13 cellular contexts compared by ENCODE assay signal in the genomic region with DNA sequence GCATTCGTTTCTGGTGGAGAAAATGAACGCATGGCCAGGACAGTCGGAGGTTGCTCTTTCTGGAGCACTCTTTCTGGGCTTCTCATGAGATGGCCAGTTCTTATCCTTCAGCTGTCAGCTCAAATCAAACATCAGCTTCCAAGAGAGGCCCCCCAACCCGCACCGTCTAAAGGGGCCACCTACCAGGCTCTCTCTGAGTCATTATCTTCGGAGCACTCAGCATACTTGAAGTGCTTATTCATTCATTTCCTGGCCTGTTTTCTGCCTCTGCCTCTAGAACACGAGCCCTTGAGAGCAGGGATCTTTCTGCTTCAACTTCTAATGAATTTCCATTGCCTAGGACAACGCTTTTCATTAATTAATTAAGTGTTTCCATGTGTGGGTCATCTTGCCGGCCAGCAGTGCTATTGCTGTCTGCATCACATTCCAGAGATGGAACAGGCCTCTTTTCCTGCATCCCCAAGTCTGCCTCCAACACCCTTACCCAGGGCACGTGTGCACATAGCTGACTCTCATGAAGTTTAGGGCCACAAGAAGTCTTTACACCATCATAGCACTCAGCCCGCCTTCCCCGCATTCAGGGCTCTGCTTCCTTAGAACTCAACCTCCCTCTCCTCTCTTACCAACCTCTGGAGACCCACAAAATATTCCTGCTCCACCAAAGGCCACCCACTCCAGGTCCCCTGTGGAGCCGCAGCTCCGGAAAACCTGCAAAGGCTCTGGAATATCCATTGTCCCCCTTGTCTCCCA. TPM values are rescaled to one million over a fixed set of nuclear protein-coding genes. Genes with fewer than 3 reads are reported as not detected.
A peak's percentile ranks its signal among the peaks of the same experiment; 100 is the strongest.
DNase-seq lines count a peak whose midpoint lies in the region; ATAC-seq and TF ChIP-seq lines count a peak whose summit lies in the region.
"Had no signal": no experiment of that assay in that cellular context is flagged by ENCODE, and none has a peak within 500 bp of the region (broad histone marks: within the 10 kb centered on the region; RNA-seq: fewer than 3 reads in every experiment).

No MANE protein-coding gene starts in this region.

- peak; percentile 32 for DNase-seq in DMS53 (lab: John Stamatoyannopoulos, UW)
- DNase-seq in DMS53 treated with DMSO at 0.1 percent for 48 hours (lab: John Stamatoyannopoulos, UW; ENCODE audit: unreplicated experiment) = no peak
- no peak for DNase-seq in WTC11 (ENCODE audit: low spot score)
- DNase-seq in left ventricle myocardium superior = no peak
- no peak for DNase-seq in substantia nigra (lab: John Stamatoyannopoulos, UW)
- no peak for DNase-seq in NCI-H2081 (lab: John Stamatoyannopoulos, UW)
- no peak for DNase-seq in GOT3 (lab: John Stamatoyannopoulos, UW)
- DNase-seq: effector memory CD4-positive, alpha-beta T cell; stimulated activated CD4-positive, alpha-beta T cell treated with anti-CD3 and anti-CD28 coated beads, Interleukin-12 subunit alpha, Interleukin-12 subunit beta, amount 100 ng/mL, for 4 hours; T1000 had no signal

- no peaks in the 10 kb centered on the region for H3K27me3 Mint-ChIP-seq in WTC11 (ENCODE audit: low read depth)

- H3K4me3 Mint-ChIP-seq in WTC11 = no peak overlapping the region

- peak overlapping the region; percentile 7 for H3K27ac ChIP-seq in substantia nigra (ENCODE audit: low read depth, low read length, poor library complexity, severe bottlenecking)
- H3K27ac ChIP-seq: 22Rv1, KMS-11 had no signal

- CTCF ChIA-PET in WTC11 (lab: Charles Lee) = interaction anchor here (1.0 to 4.0 kb wide), 5 partner anchors 8 to 101 kb away, joined by 3 to 25 read pairs (median 7); no protein-coding TSS in a partner anchor

- no peak for TF ChIP-seq CTCF in WTC11 (IDR thresholded peaks at IDR 0.05)

- no peaks in the 10 kb centered on the region for H3K9me3 Mint-ChIP-seq in WTC11

- intact Hi-C loops in left ventricle myocardium superior (cut with micrococcal nuclease) = no loop called here

- peaks cover 48% of the 10 kb centered on the region for H3K4me1 Mint-ChIP-seq in WTC11

- POLR2A ChIA-PET in WTC11 (lab: Charles Lee) = no interaction called here

- 0 out of 2 replicates have a peak overlapping the region, but pooled peaks have one; percentile 35 for H3K27ac Mint-ChIP-seq in WTC11

- H3K36me3 Mint-ChIP-seq in WTC11 = no peaks in the 10 kb centered on the region

- ATAC-seq in WTC11 (peak; percentile 49), left ventricle myocardium superior (peak; percentile 71), HG02973 (IDR thresholded peaks at IDR 0.05; ENCODE audit: unreplicated experiment) (no peak)

TF ChIP-seq in WTC11, 78 proteins besides CTCF, POLR2A, EP300 and RAD21:
- TF ChIP-seq GRHL2 (CRISPR knock-in tag; IDR thresholded peaks at IDR 0.05; ENCODE audit: insufficient replicate concordance, severe bottlenecking) = no peak
- TF ChIP-seq FOXK1 (CRISPR knock-in tag; IDR thresholded peaks at IDR 0.05) = no peak
- TF ChIP-seq, protein P1, sequence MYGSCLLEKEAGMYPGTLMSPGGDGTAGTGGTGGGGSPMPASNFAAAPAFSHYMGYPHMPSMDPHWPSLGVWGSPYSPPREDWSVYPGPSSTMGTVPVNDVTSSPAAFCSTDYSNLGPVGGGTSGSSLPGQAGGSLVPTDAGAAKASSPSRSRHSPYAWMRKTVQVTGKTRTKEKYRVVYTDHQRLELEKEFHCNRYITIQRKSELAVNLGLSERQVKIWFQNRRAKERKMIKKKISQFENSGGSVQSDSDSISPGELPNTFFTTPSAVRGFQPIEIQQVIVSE (CRISPR knock-in tag; IDR thresholded peaks at IDR 0.05; ENCODE audit: borderline replicate concordance) = no peak
- no peak for TF ChIP-seq MYBL2 (CRISPR knock-in tag; IDR thresholded peaks at IDR 0.05)

RNA-seq across cellular contexts. Expression of gene LAPTM5, which starts 52.1 kb away (rescaled TPM):
- total RNA-seq in WTC11 (2021) (1.3 to 1.5 TPM (median 1.3 TPM) in 3 replicates), left ventricle myocardium superior (23.9 TPM)
